2 cellular contexts compared by ENCODE assay signal in genomic region chr12:45166056-45166455, GRCh38.
TF ChIP-seq lines count a peak whose summit lies in the region.

No MANE protein-coding gene starts in this region.

TF ChIP-seq in IMR-90, 13 proteins besides CTCF, POLR2A, EP300 and RAD21 (continued from another document):
- TF ChIP-seq ELK1 (IDR thresholded peaks at IDR 0.05; ENCODE audit: borderline replicate concordance, low read depth, low read length): no peak
- no peak for TF ChIP-seq NFE2L2 (IDR thresholded peaks at IDR 0.05; ENCODE audit: low read depth, low read length)
- no peak for TF ChIP-seq MAZ (IDR thresholded peaks at IDR 0.05; ENCODE audit: borderline replicate concordance, low read depth, low read length)
- no peak for TF ChIP-seq RFX5 (IDR thresholded peaks at IDR 0.05; ENCODE audit: low read depth, low read length)
- TF ChIP-seq CHD1 (IDR thresholded peaks at IDR 0.05; ENCODE audit: low read depth, low read length): no peak
- no peak for TF ChIP-seq MAFK (IDR thresholded peaks at IDR 0.05; ENCODE audit: low read depth, low read length)
- TF ChIP-seq SMC3 (IDR thresholded peaks at IDR 0.05; ENCODE audit: low read depth, low read length): no peak
- TF ChIP-seq MXI1 (IDR thresholded peaks at IDR 0.05; ENCODE audit: borderline replicate concordance, low read depth, low read length): no peak
- no peak for TF ChIP-seq CEBPB (IDR thresholded peaks at IDR 0.05; ENCODE audit: low read depth, low read length)
- TF ChIP-seq BHLHE40 (IDR thresholded peaks at IDR 0.05; ENCODE audit: low read depth, low read length): no peak
TF ChIP-seq in IMR-90: peak in this region for 0.

TF ChIP-seq in SK-N-SH treated with all-trans-retinoic acid at 6 μM for 48 hours, 23 proteins besides CTCF, POLR2A, EP300 and RAD21 (continued from another document):
- no peak for TF ChIP-seq PATZ1 (CRISPR knock-in tag; IDR thresholded peaks at IDR 0.05; ENCODE audit: borderline replicate concordance)
- no peak for TF ChIP-seq RARB (CRISPR knock-in tag; IDR thresholded peaks at IDR 0.05)
- no peak for TF ChIP-seq ARNTL (CRISPR knock-in tag; IDR thresholded peaks at IDR 0.05; ENCODE audit: borderline replicate concordance, low read depth)
- TF ChIP-seq ZNF70 (CRISPR knock-in tag; IDR thresholded peaks at IDR 0.05): no peak
- TF ChIP-seq TOX (CRISPR knock-in tag; IDR thresholded peaks at IDR 0.05; ENCODE audit: borderline replicate concordance): no peak
- TF ChIP-seq CSRNP3 (CRISPR knock-in tag; IDR thresholded peaks at IDR 0.05): no peak
- no peak for TF ChIP-seq OSR1 (CRISPR knock-in tag; IDR thresholded peaks at IDR 0.05)
- TF ChIP-seq ZNF565 (CRISPR knock-in tag; conservative IDR thresholded peaks at IDR 0.05; ENCODE audit: low read depth): no peak
TF ChIP-seq in SK-N-SH treated with all-trans-retinoic acid at 6 μM for 48 hours: peak in this region for 0.
